ENCODE assay signal across 8 cellular contexts in genomic region chr16:50265260-50265659, GRCh38. TPM values are rescaled to one million over a fixed set of nuclear protein-coding genes. Genes with fewer than 3 reads are reported as not detected.
DNase-seq lines count a peak whose midpoint lies in the region; ATAC-seq lines count a peak whose summit lies in the region.

No MANE protein-coding gene starts in this region.

- H3K27me3 ChIP-seq in effector memory CD4-positive, alpha-beta T cell (replicated peaks; ENCODE audit: control insufficient read depth, insufficient read depth, low read length, poor library complexity, severe bottlenecking): no peaks in the 10 kb centered on the region

- peak overlapping the region; percentile 83 for H3K27ac ChIP-seq in effector memory CD4-positive, alpha-beta T cell (ENCODE audit: insufficient read depth, low read length, poor library complexity, severe bottlenecking)

- H3K9me3 Mint-ChIP-seq in stimulated activated effector memory CD8-positive, alpha-beta T cell treated with anti-CD3 and anti-CD28 coated beads, Interleukin-12 subunit alpha, Interleukin-12 subunit beta, amount 100 ng/mL, for 72 hours: no peaks in the 10 kb centered on the region

- peak overlapping the region; percentile 100 for H3K27ac Mint-ChIP-seq in stimulated activated effector memory CD8-positive, alpha-beta T cell treated with anti-CD3 and anti-CD28 coated beads, Interleukin-12 subunit alpha, Interleukin-12 subunit beta, amount 100 ng/mL, for 72 hours

- H3K4me3 Mint-ChIP-seq in stimulated activated effector memory CD8-positive, alpha-beta T cell treated with anti-CD3 and anti-CD28 coated beads, Interleukin-12 subunit alpha, Interleukin-12 subunit beta, amount 100 ng/mL, for 72 hours: peak overlapping the region; percentile 81

- DNase-seq in GF-D8 (lab: John Stamatoyannopoulos, UW): peak; percentile 18
- peak; percentile 46 for DNase-seq in SK-N-DZ (ENCODE audit: low spot score)
- peak in 1 of 3 donors; percentile 22 for DNase-seq in effector memory CD4-positive, alpha-beta T cell
- DNase-seq in stimulated activated effector memory CD8-positive, alpha-beta T cell treated with anti-CD3 and anti-CD28 coated beads, Interleukin-12 subunit alpha, Interleukin-12 subunit beta, amount 100 ng/mL, for 72 hours (ENCODE audit: low spot score in 2 of 2): peak in 1 of 2 donors; percentile 54
- DNase-seq in HuH-7.5 (ENCODE audit: low spot score): no peak
- DNase-seq in NCI-H748 (lab: John Stamatoyannopoulos, UW; ENCODE audit: unreplicated experiment): no peak
- no peak for DNase-seq in 8988T

- H3K36me3 ChIP-seq in effector memory CD4-positive, alpha-beta T cell (ENCODE audit: control insufficient read depth, insufficient read depth, low read length): no peaks in the 10 kb centered on the region

- peak; percentile 39 for ATAC-seq in HG02798 (IDR thresholded peaks at IDR 0.05; ENCODE audit: poor library complexity, unreplicated experiment)
- ATAC-seq in stimulated activated effector memory CD8-positive, alpha-beta T cell treated with anti-CD3 and anti-CD28 coated beads, Interleukin-12 subunit alpha, Interleukin-12 subunit beta, amount 100 ng/mL, for 72 hours: no peak

- H3K4me1 ChIP-seq in effector memory CD4-positive, alpha-beta T cell (ENCODE audit: control insufficient read depth, insufficient read depth, low read length, poor library complexity, severe bottlenecking): peaks cover 38% of the 10 kb centered on the region

- H3K9me3 ChIP-seq in effector memory CD4-positive, alpha-beta T cell (ENCODE audit: control insufficient read depth, low read length): no peaks in the 10 kb centered on the region

- peaks cover 90% of the 10 kb centered on the region for H3K4me1 Mint-ChIP-seq in stimulated activated effector memory CD8-positive, alpha-beta T cell treated with anti-CD3 and anti-CD28 coated beads, Interleukin-12 subunit alpha, Interleukin-12 subunit beta, amount 100 ng/mL, for 72 hours

- H3K4me3 ChIP-seq in effector memory CD4-positive, alpha-beta T cell (ENCODE audit: insufficient read depth, low read depth, low read length, poor library complexity, severe bottlenecking): peak overlapping the region; percentile 0

- peaks cover 22% of the 10 kb centered on the region for H3K36me3 Mint-ChIP-seq in stimulated activated effector memory CD8-positive, alpha-beta T cell treated with anti-CD3 and anti-CD28 coated beads, Interleukin-12 subunit alpha, Interleukin-12 subunit beta, amount 100 ng/mL, for 72 hours

RNA-seq across cellular contexts. Expression of gene ADCY7, which starts 1.1 kb away (rescaled TPM):
- 17.1 and 38.6 TPM in 2 replicates for polyA plus RNA-seq in SK-N-DZ (2014; cell fraction: cytosol; rRNA removed)
- polyA plus RNA-seq in SK-N-DZ (2014; cell fraction: nucleus; rRNA removed): 68.1 and 81.4 TPM in 2 replicates

Comparison
In these comparisons a context has a peak if more than half of its experiments do, and no peak if none do; other contexts are left out.
1. DNase-seq: peak in GF-D8 (single experiment) and SK-N-DZ (single experiment); none in HuH-7.5 (single experiment), NCI-H748 (single experiment) and 8988T (single experiment).